Comparison of ENCODE assay signal across 19 cellular contexts in the genomic region with DNA sequence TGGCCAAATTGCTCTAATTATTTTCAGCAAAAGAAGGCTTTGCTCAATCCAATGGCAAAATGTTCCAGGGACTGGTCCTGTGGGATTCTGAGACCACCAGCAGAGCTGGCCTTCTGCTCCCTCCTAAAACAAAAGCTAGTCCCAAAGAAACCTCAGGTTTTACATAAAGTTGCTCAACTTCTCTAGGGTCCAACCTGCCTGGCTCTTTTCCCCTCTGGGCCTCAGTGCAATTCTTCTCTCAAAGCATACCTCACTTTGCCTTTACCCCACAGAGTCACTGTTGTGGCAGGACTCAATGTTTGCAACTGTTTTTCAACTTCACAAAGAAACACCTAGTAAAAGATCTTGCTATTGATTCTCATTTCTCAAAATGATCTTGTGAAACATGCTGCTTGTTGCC. TPM values are rescaled to one million over a fixed set of nuclear protein-coding genes. Genes with fewer than 3 reads are reported as not detected.
DNase-seq lines count a peak whose midpoint lies in the region; ATAC-seq lines count a peak whose summit lies in the region.
"Had no signal": no experiment of that assay in that cellular context is flagged by ENCODE, and none has a peak within 500 bp of the region (broad histone marks: within the 10 kb centered on the region; RNA-seq: fewer than 3 reads in every experiment).

No MANE protein-coding gene starts in this region.

- H3K9me3 ChIP-seq in SJSA1 (replicated peaks) = no peaks in the 10 kb centered on the region

- peaks cover 74% of the 10 kb centered on the region for H3K4me1 ChIP-seq in SJSA1 (replicated peaks)

- no peaks in the 10 kb centered on the region for H3K27me3 ChIP-seq in SJSA1 (replicated peaks)

- H3K4me3 ChIP-seq in SJSA1 = no peak overlapping the region
- H3K4me3 ChIP-seq in skeletal muscle cell (ENCODE audit: low read depth, low read length) = no peak overlapping the region

- peaks cover 49% of the 10 kb centered on the region for H3K36me3 ChIP-seq in SJSA1

- ATAC-seq in GM18909 (IDR thresholded peaks at IDR 0.05; ENCODE audit: poor library complexity, unreplicated experiment) (no peak), HG02938 (IDR thresholded peaks at IDR 0.05; ENCODE audit: unreplicated experiment) (no peak)

- peak overlapping the region; percentile 3 for H3K27ac ChIP-seq in SJSA1

- DNase-seq in HCEC 1CT (peak; percentile 13), SJSA1 (ENCODE audit: low read depth in 1 of 2, low spot score in 2 of 2) (no peak), glomerular visceral epithelial cell (ENCODE audit: extremely low spot score) (peak; percentile 36), skeletal muscle cell (ENCODE audit: low read depth) (peak; percentile 49), mucosa of gallbladder (ENCODE audit: low spot score) (no peak), NCI-H1417 treated with DMSO at 0.1 percent for 48 hours (lab: John Stamatoyannopoulos, UW) (no peak)
- DNase-seq: C1 segment of cervical spinal cord; CD8-positive, alpha-beta memory T cell; DMS79 treated with DMSO at 0.1 percent for 48 hours; H9; NCI-H1105; NCI-H1694 treated with DMSO at 0.1 percent for 48 hours; NCI-H2107; NCI-H510A; NCI-H774; RPMI8226; SIG-M5 had no signal

RNA-seq across cellular contexts. Expression of a gene that starts 39.8 kb away (rescaled TPM):
- 16.0 and 31.0 TPM in 2 replicates for total RNA-seq in SJSA1 (2014; rRNA removed; shearing (Covaris generic))
- 0.20 TPM for total RNA-seq in mucosa of gallbladder
- total RNA-seq: CD8-positive, alpha-beta memory T cell had no signal

Comparison
In these comparisons a context has a peak if more than half of its experiments do, and no peak if none do; other contexts are left out.
1. DNase-seq: peak in HCEC 1CT (single experiment), glomerular visceral epithelial cell (single experiment) and skeletal muscle cell (single experiment); none in SJSA1 (0 of 2), mucosa of gallbladder (single experiment) and NCI-H1417 treated with DMSO at 0.1 percent for 48 hours (single experiment).
2. RNA of a gene that starts 39.8 kb away (total RNA-seq): 16.0 to 31.0 TPM in SJSA1; 0.20 TPM in mucosa of gallbladder (single experiment); every median in the first group is over 10 times any median in the second.